In genomic region chr13:20263393-20264044, GRCh38 we compare ENCODE assay signal across 20 cellular contexts. TPM values are rescaled to one million over a fixed set of nuclear protein-coding genes. Genes with fewer than 3 reads are reported as not detected.
"Had no signal": no experiment of that assay in that cellular context is flagged by ENCODE, and none has a peak within 500 bp of the region (broad histone marks: within the 10 kb centered on the region; RNA-seq: fewer than 3 reads in every experiment).

No MANE protein-coding gene starts in this region.

- DNase-seq: activated CD4-positive, alpha-beta T cell treated with anti-CD3 and anti-CD28 coated beads, Interleukin-2, amount 50 U/mL, for 1 hour; activated CD4-positive, CD25-positive, alpha-beta regulatory T cell; activated CD8-positive, alpha-beta memory T cell treated with anti-CD3 and anti-CD28 coated beads, Interleukin-2, amount 50 U/mL, for 4 hours; activated gamma-delta T cell treated with Interleukin-2 at 50 U/mL for 16 hours; activated naive CD4-positive, alpha-beta T cell treated with anti-CD3 and anti-CD28 coated beads, Interleukin-2, amount 10 ng/mL, durations not matched to agents 7 days and 5 days; activated naive CD8-positive, alpha-beta T cell treated with anti-CD3 and anti-CD28 coated beads for 36 hours; brain microvascular endothelial cell; MM.1S; NCI-H1105; NCI-H1436; NCI-H1694 treated with DMSO at 0.1 percent for 48 hours; NCI-H2029 treated with DMSO at 0.1 percent for 48 hours; NCI-H345; NCI-H510A; NCI-H526 treated with DMSO at 0.1 percent for 48 hours; NCI-H82; Peyer's patch; SHP77 had no signal

RNA-seq across cellular contexts. Expression of gene GJB6, which starts 31.4 kb away (rescaled TPM):
- total RNA-seq: cardiac muscle cell, Peyer's patch, SJSA1 had no signal
